In genomic region chr3:125118600-125118999, GRCh38 we compare ENCODE assay signal across 1 cellular context.
TF ChIP-seq lines count a peak whose summit lies in the region.

No MANE protein-coding gene starts in this region.

TF ChIP-seq in H1, 55 proteins besides CTCF, POLR2A, EP300 and RAD21:
- TF ChIP-seq SP2 (IDR thresholded peaks at IDR 0.05; ENCODE audit: low read length) (no peak), TBP (IDR thresholded peaks at IDR 0.05; ENCODE audit: low read depth, low read length) (no peak), KDM5A (IDR thresholded peaks at IDR 0.05; ENCODE audit: low read length) (no peak), SUZ12 (IDR thresholded peaks at IDR 0.05; ENCODE audit: low read length) (no peak), USF2 (IDR thresholded peaks at IDR 0.05; ENCODE audit: low read length) (no peak), HDAC2 (IDR thresholded peaks at IDR 0.05; ENCODE audit: borderline replicate concordance in 1 of 2, low read depth in 2 of 2, low read length in 2 of 2) (no peak), JUN (IDR thresholded peaks at IDR 0.05; ENCODE audit: low read depth, low read length) (no peak)
